ENCODE assay signal across 27 cellular contexts in the genomic region with DNA sequence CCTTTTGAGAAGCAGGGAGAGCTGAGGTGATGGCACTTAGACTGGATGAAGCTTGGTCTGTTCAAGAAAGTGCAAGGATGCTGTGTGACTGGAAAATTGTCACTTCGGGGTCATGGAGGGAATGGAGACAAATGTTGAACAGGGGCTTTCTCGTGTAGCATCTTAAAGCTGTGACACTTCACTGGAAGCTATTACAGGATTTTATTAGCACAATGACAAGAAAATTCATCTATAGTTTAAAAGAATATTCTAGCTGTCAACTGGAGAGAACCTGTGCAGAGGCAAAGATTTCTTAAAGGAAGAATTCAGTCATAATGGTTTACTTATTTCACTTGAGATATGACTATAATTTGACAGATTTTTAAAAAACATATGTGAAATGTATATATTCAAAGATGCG.
"Had no signal": no experiment of that assay in that cellular context is flagged by ENCODE, and none has a peak within 500 bp of the region (broad histone marks: within the 10 kb centered on the region; RNA-seq: fewer than 3 reads in every experiment).

No MANE protein-coding gene starts in this region.

- H3K27me3 ChIP-seq: brain microvascular endothelial cell, esophagus squamous epithelium, gastroesophageal sphincter had no signal

- H3K4me1 ChIP-seq: esophagus squamous epithelium, gastroesophageal sphincter had no signal

- H3K4me3 ChIP-seq: esophagus squamous epithelium, gastroesophageal sphincter had no signal

- ATAC-seq: activated CD4-positive, CD25-positive, alpha-beta regulatory T cell treated with anti-CD3 and anti-CD28 coated beads, Interleukin-2, amount 50 U/mL, for 24 hours; activated T-cell treated with anti-CD3 and anti-CD28 coated beads, Interleukin-2, amount 50 U/mL, for 4 hours; activated T-helper 17 cell treated with anti-CD3 and anti-CD28 coated beads, Interleukin-2, amount 50 U/mL, for 72 hours; effector memory CD8-positive, alpha-beta T cell; gastroesophageal sphincter had no signal

- H3K36me3 ChIP-seq: brain microvascular endothelial cell, esophagus squamous epithelium, gastroesophageal sphincter, WERI-Rb-1 had no signal

- H3K9me3 ChIP-seq: esophagus squamous epithelium, gastroesophageal sphincter had no signal

- H3K27ac ChIP-seq: brain microvascular endothelial cell, epithelial cell of prostate, esophagus squamous epithelium, gastroesophageal sphincter, WERI-Rb-1 had no signal

- FAIRE-seq: astrocyte, colon had no signal

- DNase-seq: activated B cell treated with CpG ODN at 0.5 μM for 24 hours; activated CD4-positive, alpha-beta T cell treated with anti-CD3 and anti-CD28 coated beads for 48 hours; activated CD4-positive, alpha-beta T cell treated with anti-CD3 and anti-CD28 coated beads, Interleukin-2, amount 50 U/mL, for 1 hour; activated CD4-positive, alpha-beta T cell treated with anti-CD3 and anti-CD28 coated beads, Interleukin-2, amount 50 U/mL, for 48 hours; activated CD8-positive, alpha-beta memory T cell treated with anti-CD3 and anti-CD28 coated beads for 24 hours; activated effector memory CD4-positive, alpha-beta T cell treated with Interleukin-2 at 50 U/mL for 16 hours; activated gamma-delta T cell treated with Interleukin-2 at 50 U/mL for 16 hours; activated naive CD4-positive, alpha-beta T cell treated with anti-CD3 and anti-CD28 coated beads, Interleukin-2, amount 50 U/mL, for 16 hours; activated naive CD4-positive, alpha-beta T cell treated with Interleukin-2 at 50 U/mL for 16 hours; activated T-cell treated with anti-CD3 and anti-CD28 coated beads, Interleukin-2, amount 50 U/mL, for 4 hours; anterior cingulate cortex; caudate nucleus; cortex of kidney; effector CD4-positive, alpha-beta T cell; effector memory CD8-positive, alpha-beta T cell; esophagus squamous epithelium; foreskin melanocyte; hippocampal formation; T1000; WERI-Rb-1 had no signal
